15 cellular contexts compared by ENCODE assay signal in genomic region chr3:46127503-46127902, GRCh38.
DNase-seq lines count a peak whose midpoint lies in the region; ATAC-seq and TF ChIP-seq lines count a peak whose summit lies in the region.
"Had no signal": no experiment of that assay in that cellular context is flagged by ENCODE, and none has a peak within 500 bp of the region (broad histone marks: within the 10 kb centered on the region; RNA-seq: fewer than 3 reads in every experiment).

No MANE protein-coding gene starts in this region.

- TF ChIP-seq CTCF in MCF 10A (IDR thresholded peaks at IDR 0.05; ENCODE audit: unreplicated experiment) (no peak), breast epithelium (IDR thresholded peaks at IDR 0.05) (no peak), SK-N-SH (IDR thresholded peaks at IDR 0.05) (no peak), upper lobe of right lung (IDR thresholded peaks at IDR 0.05) (no peak)
- TF ChIP-seq CTCF in activated CD8-positive, alpha-beta T cell treated with anti-CD3 and anti-CD28 coated beads for 36 hours (IDR thresholded peaks at IDR 0.05) = no peak

- no peak for TF ChIP-seq EP300 in SK-N-SH (IDR thresholded peaks at IDR 0.05; ENCODE audit: borderline replicate concordance in 1 of 2, low read depth in 1 of 2, low read length in 1 of 2)

- POLR2A ChIA-PET in MCF 10A (lab: Yijun Ruan, JAX) = interaction anchor here (0.6 to 1.2 kb wide), 2 partner anchors 14 to 16 kb away, joined by 3 to 7 read pairs; no protein-coding TSS in a partner anchor
- POLR2A ChIA-PET in SK-N-SH (lab: Yijun Ruan, JAX) = no interaction called here
- POLR2A ChIA-PET in activated CD8-positive, alpha-beta T cell treated with anti-CD3 and anti-CD28 coated beads for 36 hours (lab: Charles Lee) = no interaction called here

- H3K9me3 Mint-ChIP-seq in MCF 10A (ENCODE audit: unreplicated experiment) = no peaks in the 10 kb centered on the region
- H3K9me3 Mint-ChIP-seq in stimulated activated naive CD8-positive, alpha-beta T cell treated with anti-CD3 and anti-CD28 coated beads, Interleukin-15, amount 100 ng/mL, for 72 hours = no peaks in the 10 kb centered on the region
- H3K9me3 Mint-ChIP-seq in activated CD8-positive, alpha-beta T cell treated with anti-CD3 and anti-CD28 coated beads for 36 hours = no peaks in the 10 kb centered on the region

- no peaks in the 10 kb centered on the region for H3K36me3 Mint-ChIP-seq in MCF 10A (ENCODE audit: insufficient read depth, unreplicated experiment)
- H3K36me3 Mint-ChIP-seq in activated CD8-positive, alpha-beta T cell treated with anti-CD3 and anti-CD28 coated beads for 36 hours (ENCODE audit: low read depth) = no peaks in the 10 kb centered on the region

- CTCF ChIA-PET in MCF 10A (lab: Yijun Ruan, JAX) (no interaction called here), SK-N-SH (lab: Yijun Ruan, JAX) (no interaction called here)
- CTCF ChIA-PET in activated CD8-positive, alpha-beta T cell treated with anti-CD3 and anti-CD28 coated beads for 36 hours (lab: Charles Lee) = no interaction called here

- intact Hi-C loops in MCF 10A (cut with micrococcal nuclease) (no loop called here), breast epithelium (cut with DNase I; ENCODE audit: low total_unique reads) (no loop called here), upper lobe of right lung (cut with DNase I) (no loop called here)
- intact Hi-C loops in activated CD8-positive, alpha-beta T cell treated with anti-CD3 and anti-CD28 coated beads for 36 hours (cut with micrococcal nuclease) = no loop called here

- no peak for TF ChIP-seq POLR2A in breast epithelium (IDR thresholded peaks at IDR 0.05)

- no peak overlapping the region for H3K9ac ChIP-seq in SK-N-SH

- H2AFZ ChIP-seq in SK-N-SH (ENCODE audit: low read depth) = no peak overlapping the region

- H3K36me3 ChIP-seq in breast epithelium (no peaks in the 10 kb centered on the region), SK-N-SH (replicated peaks in 1 of 2; ENCODE audit: control insufficient read depth in 1 of 2, insufficient read depth in 2 of 2, low read length in 1 of 2) (no peaks in the 10 kb centered on the region), upper lobe of right lung (no peaks in the 10 kb centered on the region)
- H3K36me3 ChIP-seq: esophagus squamous epithelium, tibial artery had no signal

- H3K79me2 ChIP-seq in SK-N-SH (ENCODE audit: insufficient read depth) = no peaks in the 10 kb centered on the region

- H3F3A ChIP-seq in SK-N-SH (replicated peaks; ENCODE audit: insufficient read depth) = no peaks in the 10 kb centered on the region

- no peaks in the 10 kb centered on the region for H3K27me3 ChIP-seq in breast epithelium
- H3K27me3 ChIP-seq in SK-N-SH (ENCODE audit: insufficient read depth) = peaks cover 6% of the 10 kb centered on the region; the same call in 1 of the 2 replicates
- H3K27me3 ChIP-seq in upper lobe of right lung = no peaks in the 10 kb centered on the region
- H3K27me3 ChIP-seq: tibial artery had no signal

- H3K9me2 ChIP-seq in SK-N-SH = no peaks in the 10 kb centered on the region

- TF ChIP-seq RAD21 in SK-N-SH (IDR thresholded peaks at IDR 0.05; ENCODE audit: low read length) = no peak

- H3K4me3 Mint-ChIP-seq in MCF 10A (ENCODE audit: unreplicated experiment) = no peak overlapping the region
- no peak overlapping the region for H3K4me3 Mint-ChIP-seq in stimulated activated naive CD8-positive, alpha-beta T cell treated with anti-CD3 and anti-CD28 coated beads, Interleukin-15, amount 100 ng/mL, for 72 hours
- no peak overlapping the region for H3K4me3 Mint-ChIP-seq in activated CD8-positive, alpha-beta T cell treated with anti-CD3 and anti-CD28 coated beads for 36 hours
- H3K4me3 Mint-ChIP-seq: B cell; naive thymus-derived CD4-positive, alpha-beta T cell had no signal

- DNase-seq in MCF 10A (ENCODE audit: unreplicated experiment) = peak; percentile 73
- no peak for DNase-seq in breast epithelium (ENCODE audit: low spot score in 2 of 2)
- DNase-seq in SK-N-SH = no peak
- DNase-seq in fibroblast of the conjunctiva (ENCODE audit: low read depth) = peak; percentile 72
- DNase-seq in upper lobe of right lung = no peak
- no peak for DNase-seq in stimulated activated naive CD8-positive, alpha-beta T cell treated with anti-CD3 and anti-CD28 coated beads, Interleukin-15, amount 100 ng/mL, for 72 hours
- DNase-seq in putamen (ENCODE audit: low spot score) = no peak
- no peak for DNase-seq in activated CD8-positive, alpha-beta T cell treated with anti-CD3 and anti-CD28 coated beads for 36 hours
- DNase-seq: activated gamma-delta T cell treated with Interleukin-2 at 50 U/mL for 16 hours; esophagus squamous epithelium; naive thymus-derived CD4-positive, alpha-beta T cell; stimulated activated CD4-positive, alpha-beta T cell treated with anti-CD3 and anti-CD28 coated beads, Interleukin-4, amount 100 ng/mL, for 1 hour; tibial artery had no signal

- peak overlapping the region in 1 of 2 donors; percentile 3 for H3K27ac ChIP-seq in breast epithelium
- H3K27ac ChIP-seq in SK-N-SH (ENCODE audit: low read depth in 2 of 2, low read length in 1 of 2) = 0 out of 4 replicates have a peak overlapping the region, but pooled peaks of 1 of the 2 experiments have one; percentile 10
- peak overlapping the region; percentile 52 for H3K27ac ChIP-seq in upper lobe of right lung
- H3K27ac ChIP-seq: esophagus squamous epithelium, tibial artery, VCaP had no signal

- peaks cover 7% of the 10 kb centered on the region for H3K4me1 Mint-ChIP-seq in MCF 10A (ENCODE audit: insufficient read depth, unreplicated experiment)
- H3K4me1 Mint-ChIP-seq in stimulated activated naive CD8-positive, alpha-beta T cell treated with anti-CD3 and anti-CD28 coated beads, Interleukin-15, amount 100 ng/mL, for 72 hours = peaks cover 12% of the 10 kb centered on the region
- peaks cover 10% of the 10 kb centered on the region for H3K4me1 Mint-ChIP-seq in activated CD8-positive, alpha-beta T cell treated with anti-CD3 and anti-CD28 coated beads for 36 hours (ENCODE audit: low read depth)

- H3K9me3 ChIP-seq in breast epithelium = no peaks in the 10 kb centered on the region
- no peaks in the 10 kb centered on the region for H3K9me3 ChIP-seq in SK-N-SH
- H3K9me3 ChIP-seq in upper lobe of right lung = no peaks in the 10 kb centered on the region
- H3K9me3 ChIP-seq: esophagus squamous epithelium, tibial artery had no signal

- H3K4me3 ChIP-seq in breast epithelium (no peak overlapping the region), SK-N-SH (ENCODE audit: low read depth in 2 of 2, low read length in 1 of 2) (no peak overlapping the region), upper lobe of right lung (no peak overlapping the region)
- H3K4me3 ChIP-seq: esophagus squamous epithelium, tibial artery had no signal

- H3K4me2 ChIP-seq in SK-N-SH = no peak overlapping the region

- no TSS peak for BruUV-seq in MCF 10A (replicated peaks; lab: Mats Ljungman, UMichigan)

- no peaks in the 10 kb centered on the region for H3K27me3 Mint-ChIP-seq in MCF 10A (ENCODE audit: insufficient read depth, unreplicated experiment)
- peaks cover 35% of the 10 kb centered on the region for H3K27me3 Mint-ChIP-seq in stimulated activated naive CD8-positive, alpha-beta T cell treated with anti-CD3 and anti-CD28 coated beads, Interleukin-15, amount 100 ng/mL, for 72 hours
- peaks cover 5% of the 10 kb centered on the region for H3K27me3 Mint-ChIP-seq in activated CD8-positive, alpha-beta T cell treated with anti-CD3 and anti-CD28 coated beads for 36 hours

- WGBS in SK-N-SH (ENCODE audit: low lambda C conversion rate) = 0% methylated on average over 1 of the region's 1 CpG

- no peaks in the 10 kb centered on the region for H4K20me1 ChIP-seq in SK-N-SH (ENCODE audit: insufficient read depth)

- H3K4me1 ChIP-seq in breast epithelium = peaks cover 0 to 2% of the 10 kb centered on the region in 2 donors
- H3K4me1 ChIP-seq in SK-N-SH (ENCODE audit: control insufficient read depth in 1 of 2, insufficient read depth in 2 of 2, low read depth in 1 of 2, low read length in 1 of 2) = no peaks in the 10 kb centered on the region
- peaks cover 14% of the 10 kb centered on the region for H3K4me1 ChIP-seq in upper lobe of right lung

- peak overlapping the region; percentile 65 for H3K27ac Mint-ChIP-seq in MCF 10A (ENCODE audit: low read depth, unreplicated experiment)
- H3K27ac Mint-ChIP-seq in stimulated activated naive CD8-positive, alpha-beta T cell treated with anti-CD3 and anti-CD28 coated beads, Interleukin-15, amount 100 ng/mL, for 72 hours = no peak overlapping the region
- H3K27ac Mint-ChIP-seq in activated CD8-positive, alpha-beta T cell treated with anti-CD3 and anti-CD28 coated beads for 36 hours = no peak overlapping the region
- H3K27ac Mint-ChIP-seq: B cell had no signal

- ATAC-seq in upper lobe of right lung = peak; percentile 65
- ATAC-seq in stimulated activated naive CD8-positive, alpha-beta T cell treated with anti-CD3 and anti-CD28 coated beads, Interleukin-15, amount 100 ng/mL, for 72 hours = no peak
- no peak for ATAC-seq in activated CD8-positive, alpha-beta T cell treated with anti-CD3 and anti-CD28 coated beads for 36 hours
- ATAC-seq: naive thymus-derived CD4-positive, alpha-beta T cell had no signal

TF ChIP-seq in SK-N-SH, 30 proteins besides CTCF, POLR2A, EP300 and RAD21:
- TF ChIP-seq MXI1 (IDR thresholded peaks at IDR 0.05; ENCODE audit: low read depth, low read length) = no peak
- 0 out of 2 replicates have a peak, but pooled peaks have one; percentile 18 for TF ChIP-seq JUND (IDR thresholded peaks at IDR 0.05)

Comparison
In these comparisons a context has a peak if more than half of its experiments do, and no peak if none do; other contexts are left out.
1. DNase-seq: peak in MCF 10A (single experiment) and fibroblast of the conjunctiva (single experiment); none in breast epithelium (0 of 2), SK-N-SH (single experiment), upper lobe of right lung (single experiment), stimulated activated naive CD8-positive, alpha-beta T cell treated with anti-CD3 and anti-CD28 coated beads, Interleukin-15, amount 100 ng/mL, for 72 hours (0 of 2), putamen (single experiment) and activated CD8-positive, alpha-beta T cell treated with anti-CD3 and anti-CD28 coated beads for 36 hours (single experiment).